In the genomic region with DNA sequence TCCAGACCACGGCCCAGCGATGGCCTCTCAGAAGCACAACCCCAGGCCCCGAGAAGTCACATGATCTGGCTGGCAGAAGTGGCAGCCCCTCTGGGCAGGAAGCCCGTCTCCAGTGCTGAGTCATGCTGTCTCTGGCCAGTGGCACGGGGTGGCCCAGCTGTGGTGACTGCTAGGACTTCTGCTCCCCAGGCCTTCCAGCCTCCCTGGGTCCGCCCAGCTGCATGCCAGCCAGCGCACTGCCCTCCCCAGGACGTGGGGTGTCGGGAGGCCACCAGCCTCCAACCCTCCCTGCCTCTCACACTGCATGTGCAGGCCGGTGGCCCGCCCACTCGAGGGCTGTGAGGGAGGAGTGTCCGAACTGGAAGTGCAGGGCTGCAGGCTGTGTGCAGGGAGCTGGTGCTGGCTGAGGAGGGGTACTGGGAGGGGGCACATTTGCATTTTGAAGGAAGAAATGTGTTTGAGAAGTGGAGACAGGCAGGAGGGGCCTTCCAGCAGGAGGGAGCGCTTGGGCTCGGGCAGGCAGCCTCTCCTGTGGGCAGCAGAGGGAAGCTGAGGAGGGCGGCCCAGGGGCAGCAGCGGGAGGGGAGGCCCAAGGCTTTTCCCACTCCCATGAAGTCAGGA, we compare ENCODE assay signal across 8 cellular contexts. TPM values are rescaled to one million over a fixed set of nuclear protein-coding genes. Genes with fewer than 3 reads are reported as not detected.
DNase-seq lines count a peak whose midpoint lies in the region; ATAC-seq lines count a peak whose summit lies in the region.

No MANE protein-coding gene starts in this region.

- DNase-seq in G401 (ENCODE audit: low spot score) (peak; percentile 20), NOMO-1 treated with dmso at 0.1 percent for 144 hours (lab: John Stamatoyannopoulos, UW; ENCODE audit: unreplicated experiment) (peak; percentile 61), epidermal melanocyte (ENCODE audit: insufficient read length, low spot score) (peak; percentile 81), myocyte (ENCODE audit: low read depth) (peak; percentile 95)
- DNase-seq in stimulated activated naive CD4-positive, alpha-beta T cell (lab: John Stamatoyannopoulos, UW): no peak

- in situ Hi-C loops in G401 (cut with HindIII; ENCODE audit: low sequenced_read_pairs): loop anchor here (5.0 kb wide), 1 partner anchor 38 kb away; no protein-coding TSS in a partner anchor

- ATAC-seq in HG02970 (IDR thresholded peaks at IDR 0.05; ENCODE audit: low FRiP score, unreplicated experiment) (no peak), HG03280 (IDR thresholded peaks at IDR 0.05; ENCODE audit: unreplicated experiment) (no peak), GM19467 (IDR thresholded peaks at IDR 0.05; ENCODE audit: unreplicated experiment) (no peak)

RNA-seq across cellular contexts. Expression of gene HPCAL1, which starts 17.0 kb away (rescaled TPM):
- 12.7 and 34.8 TPM in 2 replicates for total RNA-seq in G401 (2014; rRNA removed; shearing (Covaris generic))
- 91.6 and 102 TPM in 2 replicates for total RNA-seq in myocyte
- polyA plus RNA-seq in myocyte (2012): 53.4 TPM

Comparison
In these comparisons a context has a peak if more than half of its experiments do, and no peak if none do; other contexts are left out.
1. DNase-seq: peak in G401 (single experiment), NOMO-1 treated with dmso at 0.1 percent for 144 hours (single experiment), epidermal melanocyte (single experiment) and myocyte (single experiment); none in stimulated activated naive CD4-positive, alpha-beta T cell (0 of 6).